Comparison of ENCODE assay signal across 11 cellular contexts in the genomic region with DNA sequence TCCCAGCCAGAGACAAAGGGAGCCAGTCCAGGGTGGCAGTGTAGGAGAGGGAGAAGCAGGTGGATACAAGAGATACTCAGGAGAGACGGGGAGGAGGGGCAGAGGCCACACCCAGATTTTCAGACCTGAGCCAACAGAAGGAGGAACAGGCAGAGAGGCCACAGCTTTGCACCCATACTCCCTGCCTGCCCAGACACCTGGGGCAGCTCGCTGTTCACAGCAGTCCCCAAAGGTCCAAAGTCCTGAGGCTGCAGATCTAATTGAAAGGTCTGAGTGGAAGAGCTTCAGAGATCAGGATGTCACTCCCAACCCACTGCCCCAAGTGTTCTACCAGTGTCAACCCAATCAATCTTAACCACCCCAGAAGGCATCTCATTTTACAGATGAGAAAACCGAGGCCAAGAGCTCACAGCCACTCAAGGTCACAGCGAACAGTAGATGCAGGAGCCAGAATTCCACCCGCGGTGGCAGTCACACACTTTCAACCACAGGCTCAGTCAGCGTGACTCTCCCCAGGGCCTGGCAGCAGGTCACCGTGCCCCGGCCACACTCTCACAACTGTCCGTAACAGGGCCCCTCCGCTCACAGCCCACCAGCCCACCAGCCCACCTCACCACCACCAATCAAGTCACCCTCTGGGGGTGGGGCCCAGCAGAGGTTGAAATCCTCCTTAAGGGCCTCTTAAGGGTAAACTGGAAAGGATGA. TPM values are rescaled to one million over a fixed set of nuclear protein-coding genes. Genes with fewer than 3 reads are reported as not detected.
A peak's percentile ranks its signal among the peaks of the same experiment; 100 is the strongest.
DNase-seq lines count a peak whose midpoint lies in the region; ATAC-seq and TF ChIP-seq lines count a peak whose summit lies in the region.
"Had no signal": no experiment of that assay in that cellular context is flagged by ENCODE, and none has a peak within 500 bp of the region (broad histone marks: within the 10 kb centered on the region; RNA-seq: fewer than 3 reads in every experiment).

No MANE protein-coding gene starts in this region.

- peaks cover 80% of the 10 kb centered on the region for H3K4me1 Mint-ChIP-seq in activated T-cell treated with anti-CD3 and anti-CD28 coated beads, Interleukin-2, amount 50 U/mL, for 72 hours (ENCODE audit: low read depth)

- H3K4me1 ChIP-seq in liver (ENCODE audit: control insufficient read depth in 4 of 4, insufficient read depth in 4 of 4, low read length in 3 of 4) (peaks cover 27 to 69% (median 43%) of the 10 kb centered on the region in 4 donors), OCI-LY7 (ENCODE audit: insufficient read depth, low read length, poor library complexity, severe bottlenecking) (no peaks in the 10 kb centered on the region)

- peak overlapping the region in 1 of 2 donors; percentile 43 for H3K4me3 Mint-ChIP-seq in activated T-cell treated with anti-CD3 and anti-CD28 coated beads, Interleukin-2, amount 50 U/mL, for 72 hours

- H3K79me2 ChIP-seq in OCI-LY7 (ENCODE audit: insufficient read depth, low read depth, low read length), result no peaks in the 10 kb centered on the region

- H3K4me3 ChIP-seq in liver (ENCODE audit: low read depth in 1 of 3, low read length in 3 of 3) (no peak overlapping the region), OCI-LY7 (ENCODE audit: low read depth, low read length, poor library complexity, severe bottlenecking) (no peak overlapping the region)
- H3K4me3 ChIP-seq: lower lobe of right lung had no signal

- H3K9me3 Mint-ChIP-seq in activated T-cell treated with anti-CD3 and anti-CD28 coated beads, Interleukin-2, amount 50 U/mL, for 72 hours, result no peaks in the 10 kb centered on the region

- no peaks in the 10 kb centered on the region for H3K9me2 ChIP-seq in OCI-LY7 (ENCODE audit: insufficient read depth, low read length)

- no peak overlapping the region for H3K9ac ChIP-seq in liver (ENCODE audit: low read depth in 1 of 2, low read length in 2 of 2)

- no TSS peak for BruUV-seq in OCI-LY7 (replicated peaks; lab: Mats Ljungman, UMichigan)

- no peaks in the 10 kb centered on the region for H3K36me3 ChIP-seq in liver (ENCODE audit: control insufficient read depth in 4 of 4, insufficient read depth in 3 of 4, low read depth in 1 of 4, low read length in 3 of 4)
- H3K36me3 ChIP-seq in OCI-LY7 (ENCODE audit: insufficient read depth, low read length), result no peaks in the 10 kb centered on the region
- H3K36me3 ChIP-seq: BE2C, lower lobe of right lung had no signal

- H3K27ac Mint-ChIP-seq in activated T-cell treated with anti-CD3 and anti-CD28 coated beads, Interleukin-2, amount 50 U/mL, for 72 hours, result peak overlapping the region; percentile 72

- intact Hi-C loops in OCI-LY7 (cut with micrococcal nuclease; ENCODE audit: unreplicated experiment), result no loop called here

- peak in 1 of 2 donors; percentile 50 for TF ChIP-seq RAD21 in liver (IDR thresholded peaks at IDR 0.05)

- no peaks in the 10 kb centered on the region for H3K27me3 Mint-ChIP-seq in activated T-cell treated with anti-CD3 and anti-CD28 coated beads, Interleukin-2, amount 50 U/mL, for 72 hours (ENCODE audit: low read depth)

- TF ChIP-seq CTCF in liver (IDR thresholded peaks at IDR 0.05; ENCODE audit: low read depth, low read length, missing input control) (no peak), OCI-LY7 (conservative IDR thresholded peaks at IDR 0.05; ENCODE audit: low read length) (no peak)

- no peak overlapping the region for H3K4me2 ChIP-seq in OCI-LY7 (ENCODE audit: low read length)

- peak overlapping the region; percentile 38 to 39 for H3K27ac ChIP-seq in liver (ENCODE audit: low read depth in 1 of 2, low read length in 2 of 2)
- H3K27ac ChIP-seq in temporal lobe (ENCODE audit: low read depth, low read length), result peak overlapping the region; percentile 50
- no peak overlapping the region for H3K27ac ChIP-seq in OCI-LY7 (ENCODE audit: low read depth, low read length, poor library complexity, severe bottlenecking)
- H3K27ac ChIP-seq: lower lobe of right lung had no signal

- CTCF ChIA-PET in OCI-LY7 (lab: Charles Lee; ENCODE audit: unreplicated experiment), result no interaction called here

- H3K36me3 Mint-ChIP-seq in activated T-cell treated with anti-CD3 and anti-CD28 coated beads, Interleukin-2, amount 50 U/mL, for 72 hours (ENCODE audit: insufficient read depth in 2 of 2), result no peaks in the 10 kb centered on the region

- H3K9me3 ChIP-seq in liver (ENCODE audit: control insufficient read depth in 4 of 4, low read length in 3 of 4), result no peaks in the 10 kb centered on the region
- H3K9me3 ChIP-seq in OCI-LY7 (ENCODE audit: low read length), result no peaks in the 10 kb centered on the region
- H3K9me3 ChIP-seq: BE2C, lower lobe of right lung had no signal

- peak; percentile 59 to 78 for ATAC-seq in activated T-cell treated with anti-CD3 and anti-CD28 coated beads, Interleukin-2, amount 50 U/mL, for 72 hours (replicated peaks in 1 of 2)
- ATAC-seq in GM18870 (IDR thresholded peaks at IDR 0.05; ENCODE audit: unreplicated experiment), result no peak

- POLR2A ChIA-PET in OCI-LY7 (lab: Charles Lee), result interaction anchor here (0.6 to 0.7 kb wide), 3 partner anchors 64 to 1042 kb away, joined by 3 read pairs; no protein-coding TSS in a partner anchor

- H2AFZ ChIP-seq in OCI-LY7 (ENCODE audit: low read length), result no peak overlapping the region

- 44% methylated on average over 11 of the region's 11 CpGs for WGBS in liver

- DNase-seq in activated CD4-positive, alpha-beta T cell treated with anti-CD3 and anti-CD28 coated beads for 48 hours, result peak; percentile 17
- no peak for DNase-seq in activated CD4-positive, alpha-beta T cell treated with anti-CD3 and anti-CD28 coated beads, Interleukin-2, amount 50 U/mL, for 48 hours
- peak; percentile 25 to 35 for DNase-seq in activated T-cell treated with anti-CD3 and anti-CD28 coated beads, Interleukin-2, amount 50 U/mL, for 72 hours
- DNase-seq in NCI-H1417 treated with DMSO at 0.1 percent for 48 hours (lab: John Stamatoyannopoulos, UW), result no peak
- DNase-seq in OCI-LY7 (ENCODE audit: low spot score), result no peak
- DNase-seq: BE2C, KG1, lower lobe of right lung had no signal

- no peaks in the 10 kb centered on the region for H3K27me3 ChIP-seq in liver (ENCODE audit: control insufficient read depth in 4 of 4, insufficient read depth in 4 of 4, low read length in 3 of 4)
- H3K27me3 ChIP-seq: BE2C had no signal

- H4K20me1 ChIP-seq in OCI-LY7 (ENCODE audit: insufficient read depth, low read length), result no peaks in the 10 kb centered on the region

TF ChIP-seq in liver, 16 proteins besides CTCF, POLR2A, EP300 and RAD21 (continues in another document):
- TF ChIP-seq SP1 (IDR thresholded peaks at IDR 0.05), result peak; percentile 87
- TF ChIP-seq EGR1 (IDR thresholded peaks at IDR 0.05; ENCODE audit: low read depth in 2 of 2), result no peak
- TF ChIP-seq, protein P1, sequence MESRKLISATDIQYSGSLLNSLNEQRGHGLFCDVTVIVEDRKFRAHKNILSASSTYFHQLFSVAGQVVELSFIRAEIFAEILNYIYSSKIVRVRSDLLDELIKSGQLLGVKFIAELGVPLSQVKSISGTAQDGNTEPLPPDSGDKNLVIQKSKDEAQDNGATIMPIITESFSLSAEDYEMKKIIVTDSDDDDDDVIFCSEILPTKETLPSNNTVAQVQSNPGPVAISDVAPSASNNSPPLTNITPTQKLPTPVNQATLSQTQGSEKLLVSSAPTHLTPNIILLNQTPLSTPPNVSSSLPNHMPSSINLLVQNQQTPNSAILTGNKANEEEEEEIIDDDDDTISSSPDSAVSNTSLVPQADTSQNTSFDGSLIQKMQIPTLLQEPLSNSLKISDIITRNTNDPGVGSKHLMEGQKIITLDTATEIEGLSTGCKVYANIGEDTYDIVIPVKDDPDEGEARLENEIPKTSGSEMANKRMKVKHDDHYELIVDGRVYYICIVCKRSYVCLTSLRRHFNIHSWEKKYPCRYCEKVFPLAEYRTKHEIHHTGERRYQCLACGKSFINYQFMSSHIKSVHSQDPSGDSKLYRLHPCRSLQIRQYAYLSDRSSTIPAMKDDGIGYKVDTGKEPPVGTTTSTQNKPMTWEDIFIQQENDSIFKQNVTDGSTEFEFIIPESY (IDR thresholded peaks at IDR 0.05), result no peak
- TF ChIP-seq TAF1 (conservative IDR thresholded peaks at IDR 0.05), result no peak
- TF ChIP-seq NR2F2 (IDR thresholded peaks at IDR 0.05), result no peak
- TF ChIP-seq FOXA2 (IDR thresholded peaks at IDR 0.05), result no peak
- TF ChIP-seq, protein P2, sequence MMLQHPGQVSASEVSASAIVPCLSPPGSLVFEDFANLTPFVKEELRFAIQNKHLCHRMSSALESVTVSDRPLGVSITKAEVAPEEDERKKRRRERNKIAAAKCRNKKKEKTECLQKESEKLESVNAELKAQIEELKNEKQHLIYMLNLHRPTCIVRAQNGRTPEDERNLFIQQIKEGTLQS (IDR thresholded peaks at IDR 0.05), result no peak
- TF ChIP-seq HNF4A (conservative IDR thresholded peaks at IDR 0.05), result peak; percentile 89 to 90
- TF ChIP-seq HNF4G (IDR thresholded peaks at IDR 0.05), result peak; percentile 83
- TF ChIP-seq YY1 (IDR thresholded peaks at IDR 0.05), result no peak
- peak in 1 of 2 donors; percentile 38 for TF ChIP-seq JUND (IDR thresholded peaks at IDR 0.05)
- TF ChIP-seq GABPA (IDR thresholded peaks at IDR 0.05 in 1 of 2, conservative IDR thresholded peaks at IDR 0.05 in 1 of 2), result no peak
- TF ChIP-seq, protein P3, sequence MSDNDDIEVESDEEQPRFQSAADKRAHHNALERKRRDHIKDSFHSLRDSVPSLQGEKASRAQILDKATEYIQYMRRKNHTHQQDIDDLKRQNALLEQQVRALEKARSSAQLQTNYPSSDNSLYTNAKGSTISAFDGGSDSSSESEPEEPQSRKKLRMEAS (IDR thresholded peaks at IDR 0.05), result no peak

RNA-seq across cellular contexts. Expression of a gene that starts 33.4 kb away (rescaled TPM):
- total RNA-seq in activated T-cell treated with anti-CD3 and anti-CD28 coated beads, Interleukin-2, amount 50 U/mL, for 72 hours, result 10 to 100 TPM; 42.6 to 50.7 TPM
- total RNA-seq in liver, result 100 to 1,000 TPM in 1 of 2 donors, 10 to 100 TPM in 1; 55.4 to 100 TPM
- polyA plus RNA-seq in liver, result 10 to 100 TPM; 36.2 to 70.7 TPM
- total RNA-seq in temporal lobe, result 21.4 TPM
- total RNA-seq in OCI-LY7 (2014; rRNA removed; shearing (Covaris generic)), result 0.39 and 1.8 TPM in 2 replicates
- total RNA-seq in OCI-LY7 (2022), result 0.51 and 1.2 TPM in 2 replicates

Comparison
In these comparisons a context has a peak if more than half of its experiments do, and no peak if none do; other contexts are left out.
1. DNase-seq: peak in activated CD4-positive, alpha-beta T cell treated with anti-CD3 and anti-CD28 coated beads for 48 hours (single experiment) and activated T-cell treated with anti-CD3 and anti-CD28 coated beads, Interleukin-2, amount 50 U/mL, for 72 hours (2 of 2); none in activated CD4-positive, alpha-beta T cell treated with anti-CD3 and anti-CD28 coated beads, Interleukin-2, amount 50 U/mL, for 48 hours (0 of 2), NCI-H1417 treated with DMSO at 0.1 percent for 48 hours (single experiment) and OCI-LY7 (single experiment).